In the genomic region with DNA sequence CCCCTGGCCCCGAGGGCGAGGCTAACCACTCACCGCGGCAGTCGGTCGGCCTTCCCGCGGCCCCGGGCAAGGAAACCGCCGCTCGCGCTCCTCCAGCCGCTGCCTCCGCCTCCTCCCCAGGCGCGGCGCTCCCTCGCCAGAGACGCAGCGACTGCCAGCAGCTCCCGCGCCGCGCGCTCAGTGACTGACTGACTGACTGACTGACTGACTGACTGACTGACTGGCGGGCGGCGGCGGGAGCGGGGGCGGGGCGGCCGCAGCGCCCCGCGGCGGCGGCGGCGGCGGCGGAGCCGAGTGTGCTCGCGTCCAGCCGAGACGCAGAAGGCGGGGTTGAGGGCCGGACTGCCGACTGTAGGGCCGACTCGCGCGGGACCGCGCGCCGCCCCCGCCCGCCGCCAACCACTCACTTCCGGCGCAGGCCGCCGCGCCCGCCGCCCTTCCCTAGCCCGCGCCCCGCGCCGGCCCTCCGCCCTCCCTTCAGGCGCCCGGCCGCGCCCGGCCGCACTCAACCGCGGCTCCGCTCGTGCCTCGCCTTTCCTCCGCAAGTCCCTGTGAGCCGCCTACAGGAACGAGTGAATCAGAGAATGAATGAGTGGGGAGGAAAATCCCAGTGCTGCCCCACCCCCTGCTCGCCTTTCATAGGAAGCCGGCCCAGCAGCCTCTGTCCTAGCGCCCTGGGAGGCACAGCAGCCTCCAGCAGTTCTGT, we compare ENCODE assay signal across 1 cellular context.
TF ChIP-seq lines count a peak whose summit lies in the region.

A gene with protein sequence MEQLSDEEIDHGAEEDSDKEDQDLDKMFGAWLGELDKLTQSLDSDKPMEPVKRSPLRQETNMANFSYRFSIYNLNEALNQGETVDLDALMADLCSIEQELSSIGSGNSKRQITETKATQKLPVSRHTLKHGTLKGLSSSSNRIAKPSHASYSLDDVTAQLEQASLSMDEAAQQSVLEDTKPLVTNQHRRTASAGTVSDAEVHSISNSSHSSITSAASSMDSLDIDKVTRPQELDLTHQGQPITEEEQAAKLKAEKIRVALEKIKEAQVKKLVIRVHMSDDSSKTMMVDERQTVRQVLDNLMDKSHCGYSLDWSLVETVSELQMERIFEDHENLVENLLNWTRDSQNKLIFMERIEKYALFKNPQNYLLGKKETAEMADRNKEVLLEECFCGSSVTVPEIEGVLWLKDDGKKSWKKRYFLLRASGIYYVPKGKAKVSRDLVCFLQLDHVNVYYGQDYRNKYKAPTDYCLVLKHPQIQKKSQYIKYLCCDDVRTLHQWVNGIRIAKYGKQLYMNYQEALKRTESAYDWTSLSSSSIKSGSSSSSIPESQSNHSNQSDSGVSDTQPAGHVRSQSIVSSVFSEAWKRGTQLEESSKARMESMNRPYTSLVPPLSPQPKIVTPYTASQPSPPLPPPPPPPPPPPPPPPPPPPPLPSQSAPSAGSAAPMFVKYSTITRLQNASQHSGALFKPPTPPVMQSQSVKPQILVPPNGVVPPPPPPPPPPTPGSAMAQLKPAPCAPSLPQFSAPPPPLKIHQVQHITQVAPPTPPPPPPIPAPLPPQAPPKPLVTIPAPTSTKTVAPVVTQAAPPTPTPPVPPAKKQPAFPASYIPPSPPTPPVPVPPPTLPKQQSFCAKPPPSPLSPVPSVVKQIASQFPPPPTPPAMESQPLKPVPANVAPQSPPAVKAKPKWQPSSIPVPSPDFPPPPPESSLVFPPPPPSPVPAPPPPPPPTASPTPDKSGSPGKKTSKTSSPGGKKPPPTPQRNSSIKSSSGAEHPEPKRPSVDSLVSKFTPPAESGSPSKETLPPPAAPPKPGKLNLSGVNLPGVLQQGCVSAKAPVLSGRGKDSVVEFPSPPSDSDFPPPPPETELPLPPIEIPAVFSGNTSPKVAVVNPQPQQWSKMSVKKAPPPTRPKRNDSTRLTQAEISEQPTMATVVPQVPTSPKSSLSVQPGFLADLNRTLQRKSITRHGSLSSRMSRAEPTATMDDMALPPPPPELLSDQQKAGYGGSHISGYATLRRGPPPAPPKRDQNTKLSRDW (minus strand): TSS at position 224 of the 706 bp plus-strand sequence. CDS start 39,948 bp downstream, outside the sequence.

TF ChIP-seq in HepG2, 621 proteins besides CTCF, POLR2A, EP300 and RAD21 (continued from another document and continues in another):
- TF ChIP-seq KAT8 (CRISPR knock-in tag; IDR thresholded peaks at IDR 0.05), result peak; percentile 50; the same call in 1 of the 2 replicates
- TF ChIP-seq HDAC2 (CRISPR knock-in tag; IDR thresholded peaks at IDR 0.05), result peak; percentile 50; the same call in 1 of the 2 replicates
- peak; percentile 94 for TF ChIP-seq HNRNPLL (IDR thresholded peaks at IDR 0.05; ENCODE audit: low read depth, low read length, poor library complexity, severe bottlenecking)
- TF ChIP-seq KAT2B (IDR thresholded peaks at IDR 0.05; ENCODE audit: borderline replicate concordance, low read depth, low read length), result no peak
- peak; percentile 23; the same call in 1 of the 2 replicates for TF ChIP-seq RARA (CRISPR knock-in tag; IDR thresholded peaks at IDR 0.05)
- peak; percentile 82 for TF ChIP-seq RBFOX2 (IDR thresholded peaks at IDR 0.05; ENCODE audit: low read depth, low read length)
- TF ChIP-seq KDM5A (IDR thresholded peaks at IDR 0.05; ENCODE audit: borderline replicate concordance, low read length), result peak; percentile 42; the same call in 1 of the 2 replicates
- TF ChIP-seq, protein P1, sequence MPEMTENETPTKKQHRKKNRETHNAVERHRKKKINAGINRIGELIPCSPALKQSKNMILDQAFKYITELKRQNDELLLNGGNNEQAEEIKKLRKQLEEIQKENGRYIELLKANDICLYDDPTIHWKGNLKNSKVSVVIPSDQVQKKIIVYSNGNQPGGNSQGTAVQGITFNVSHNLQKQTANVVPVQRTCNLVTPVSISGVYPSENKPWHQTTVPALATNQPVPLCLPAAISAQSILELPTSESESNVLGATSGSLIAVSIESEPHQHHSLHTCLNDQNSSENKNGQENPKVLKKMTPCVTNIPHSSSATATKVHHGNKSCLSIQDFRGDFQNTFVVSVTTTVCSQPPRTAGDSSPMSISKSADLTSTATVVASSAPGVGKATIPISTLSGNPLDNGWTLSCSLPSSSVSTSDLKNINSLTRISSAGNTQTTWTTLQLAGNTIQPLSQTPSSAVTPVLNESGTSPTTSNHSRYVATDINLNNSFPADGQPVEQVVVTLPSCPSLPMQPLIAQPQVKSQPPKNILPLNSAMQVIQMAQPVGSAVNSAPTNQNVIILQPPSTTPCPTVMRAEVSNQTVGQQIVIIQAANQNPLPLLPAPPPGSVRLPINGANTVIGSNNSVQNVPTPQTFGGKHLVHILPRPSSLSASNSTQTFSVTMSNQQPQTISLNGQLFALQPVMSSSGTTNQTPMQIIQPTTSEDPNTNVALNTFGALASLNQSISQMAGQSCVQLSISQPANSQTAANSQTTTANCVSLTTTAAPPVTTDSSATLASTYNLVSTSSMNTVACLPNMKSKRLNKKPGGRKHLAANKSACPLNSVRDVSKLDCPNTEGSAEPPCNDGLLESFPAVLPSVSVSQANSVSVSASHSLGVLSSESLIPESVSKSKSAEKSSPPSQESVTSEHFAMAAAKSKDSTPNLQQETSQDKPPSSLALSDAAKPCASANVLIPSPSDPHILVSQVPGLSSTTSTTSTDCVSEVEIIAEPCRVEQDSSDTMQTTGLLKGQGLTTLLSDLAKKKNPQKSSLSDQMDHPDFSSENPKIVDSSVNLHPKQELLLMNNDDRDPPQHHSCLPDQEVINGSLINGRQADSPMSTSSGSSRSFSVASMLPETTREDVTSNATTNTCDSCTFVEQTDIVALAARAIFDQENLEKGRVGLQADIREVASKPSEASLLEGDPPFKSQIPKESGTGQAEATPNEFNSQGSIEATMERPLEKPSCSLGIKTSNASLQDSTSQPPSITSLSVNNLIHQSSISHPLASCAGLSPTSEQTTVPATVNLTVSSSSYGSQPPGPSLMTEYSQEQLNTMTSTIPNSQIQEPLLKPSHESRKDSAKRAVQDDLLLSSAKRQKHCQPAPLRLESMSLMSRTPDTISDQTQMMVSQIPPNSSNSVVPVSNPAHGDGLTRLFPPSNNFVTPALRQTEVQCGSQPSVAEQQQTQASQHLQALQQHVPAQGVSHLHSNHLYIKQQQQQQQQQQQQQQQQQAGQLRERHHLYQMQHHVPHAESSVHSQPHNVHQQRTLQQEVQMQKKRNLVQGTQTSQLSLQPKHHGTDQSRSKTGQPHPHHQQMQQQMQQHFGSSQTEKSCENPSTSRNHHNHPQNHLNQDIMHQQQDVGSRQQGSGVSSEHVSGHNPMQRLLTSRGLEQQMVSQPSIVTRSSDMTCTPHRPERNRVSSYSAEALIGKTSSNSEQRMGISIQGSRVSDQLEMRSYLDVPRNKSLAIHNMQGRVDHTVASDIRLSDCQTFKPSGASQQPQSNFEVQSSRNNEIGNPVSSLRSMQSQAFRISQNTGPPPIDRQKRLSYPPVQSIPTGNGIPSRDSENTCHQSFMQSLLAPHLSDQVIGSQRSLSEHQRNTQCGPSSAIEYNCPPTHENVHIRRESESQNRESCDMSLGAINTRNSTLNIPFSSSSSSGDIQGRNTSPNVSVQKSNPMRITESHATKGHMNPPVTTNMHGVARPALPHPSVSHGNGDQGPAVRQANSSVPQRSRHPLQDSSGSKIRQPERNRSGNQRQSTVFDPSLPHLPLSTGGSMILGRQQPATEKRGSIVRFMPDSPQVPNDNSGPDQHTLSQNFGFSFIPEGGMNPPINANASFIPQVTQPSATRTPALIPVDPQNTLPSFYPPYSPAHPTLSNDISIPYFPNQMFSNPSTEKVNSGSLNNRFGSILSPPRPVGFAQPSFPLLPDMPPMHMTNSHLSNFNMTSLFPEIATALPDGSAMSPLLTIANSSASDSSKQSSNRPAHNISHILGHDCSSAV (CRISPR knock-in tag; IDR thresholded peaks at IDR 0.05; ENCODE audit: borderline replicate concordance), result no peak
- TF ChIP-seq, protein P2, sequence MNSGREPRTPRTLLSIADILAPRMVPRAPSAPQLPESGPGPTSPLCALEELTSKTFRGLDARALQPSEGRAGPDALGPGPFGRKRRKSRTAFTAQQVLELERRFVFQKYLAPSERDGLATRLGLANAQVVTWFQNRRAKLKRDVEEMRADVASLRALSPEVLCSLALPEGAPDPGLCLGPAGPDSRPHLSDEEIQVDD (CRISPR knock-in tag; IDR thresholded peaks at IDR 0.05; ENCODE audit: borderline replicate concordance), result 0 out of 2 replicates have a peak, but pooled peaks have one; percentile 59
- no peak for TF ChIP-seq ZNF780A (CRISPR knock-in tag; IDR thresholded peaks at IDR 0.05)
- TF ChIP-seq RFXANK (CRISPR knock-in tag; IDR thresholded peaks at IDR 0.05), result no peak
- 0 out of 2 replicates have a peak, but pooled peaks have one; percentile 44 for TF ChIP-seq GTF3A (CRISPR knock-in tag; conservative IDR thresholded peaks at IDR 0.05)
- TF ChIP-seq ZBTB7B (CRISPR knock-in tag; IDR thresholded peaks at IDR 0.05), result no peak
- TF ChIP-seq, protein P3, sequence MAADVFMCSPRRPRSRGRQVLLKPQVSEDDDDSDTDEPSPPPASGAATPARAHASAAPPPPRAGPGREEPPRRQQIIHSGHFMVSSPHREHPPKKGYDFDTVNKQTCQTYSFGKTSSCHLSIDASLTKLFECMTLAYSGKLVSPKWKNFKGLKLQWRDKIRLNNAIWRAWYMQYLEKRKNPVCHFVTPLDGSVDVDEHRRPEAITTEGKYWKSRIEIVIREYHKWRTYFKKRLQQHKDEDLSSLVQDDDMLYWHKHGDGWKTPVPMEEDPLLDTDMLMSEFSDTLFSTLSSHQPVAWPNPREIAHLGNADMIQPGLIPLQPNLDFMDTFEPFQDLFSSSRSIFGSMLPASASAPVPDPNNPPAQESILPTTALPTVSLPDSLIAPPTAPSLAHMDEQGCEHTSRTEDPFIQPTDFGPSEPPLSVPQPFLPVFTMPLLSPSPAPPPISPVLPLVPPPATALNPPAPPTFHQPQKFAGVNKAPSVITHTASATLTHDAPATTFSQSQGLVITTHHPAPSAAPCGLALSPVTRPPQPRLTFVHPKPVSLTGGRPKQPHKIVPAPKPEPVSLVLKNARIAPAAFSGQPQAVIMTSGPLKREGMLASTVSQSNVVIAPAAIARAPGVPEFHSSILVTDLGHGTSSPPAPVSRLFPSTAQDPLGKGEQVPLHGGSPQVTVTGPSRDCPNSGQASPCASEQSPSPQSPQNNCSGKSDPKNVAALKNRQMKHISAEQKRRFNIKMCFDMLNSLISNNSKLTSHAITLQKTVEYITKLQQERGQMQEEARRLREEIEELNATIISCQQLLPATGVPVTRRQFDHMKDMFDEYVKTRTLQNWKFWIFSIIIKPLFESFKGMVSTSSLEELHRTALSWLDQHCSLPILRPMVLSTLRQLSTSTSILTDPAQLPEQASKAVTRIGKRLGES (CRISPR knock-in tag; IDR thresholded peaks at IDR 0.05; ENCODE audit: borderline replicate concordance), result no peak
- TF ChIP-seq ZNF121 (CRISPR knock-in tag; IDR thresholded peaks at IDR 0.05), result peak; percentile 12; the same call in 1 of the 2 replicates
- TF ChIP-seq, protein P4, sequence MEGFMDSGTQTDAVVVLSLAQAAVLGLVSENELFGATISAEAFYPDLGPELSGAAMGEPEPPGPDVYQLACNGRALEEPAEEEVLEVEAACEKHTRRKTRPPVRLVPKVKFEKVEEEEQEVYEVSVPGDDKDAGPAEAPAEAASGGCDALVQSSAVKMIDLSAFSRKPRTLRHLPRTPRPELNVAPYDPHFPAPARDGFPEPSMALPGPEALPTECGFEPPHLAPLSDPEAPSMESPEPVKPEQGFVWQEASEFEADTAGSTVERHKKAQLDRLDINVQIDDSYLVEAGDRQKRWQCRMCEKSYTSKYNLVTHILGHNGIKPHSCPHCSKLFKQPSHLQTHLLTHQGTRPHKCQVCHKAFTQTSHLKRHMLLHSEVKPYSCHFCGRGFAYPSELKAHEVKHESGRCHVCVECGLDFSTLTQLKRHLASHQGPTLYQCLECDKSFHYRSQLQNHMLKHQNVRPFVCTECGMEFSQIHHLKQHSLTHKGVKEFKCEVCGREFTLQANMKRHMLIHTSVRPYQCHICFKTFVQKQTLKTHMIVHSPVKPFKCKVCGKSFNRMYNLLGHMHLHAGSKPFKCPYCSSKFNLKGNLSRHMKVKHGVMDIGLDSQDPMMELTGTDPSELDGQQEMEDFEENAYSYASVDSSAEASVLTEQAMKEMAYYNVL (CRISPR knock-in tag; IDR thresholded peaks at IDR 0.05; ENCODE audit: borderline replicate concordance), result peak; percentile 73; the same call in 1 of the 2 replicates
- no peak for TF ChIP-seq PHB2 (IDR thresholded peaks at IDR 0.05; ENCODE audit: partially characterized antibody)
- peak; percentile 34; the same call in 1 of the 2 replicates for TF ChIP-seq RXRB (CRISPR knock-in tag; IDR thresholded peaks at IDR 0.05; ENCODE audit: borderline replicate concordance)
- no peak for TF ChIP-seq ZBTB1 (CRISPR knock-in tag; IDR thresholded peaks at IDR 0.05; ENCODE audit: borderline replicate concordance)
- no peak for TF ChIP-seq ZNF329 (CRISPR knock-in tag; IDR thresholded peaks at IDR 0.05; ENCODE audit: low read depth)
- no peak for TF ChIP-seq ZSCAN12 (CRISPR knock-in tag; IDR thresholded peaks at IDR 0.05)
- TF ChIP-seq CAMTA2 (CRISPR knock-in tag; IDR thresholded peaks at IDR 0.05; ENCODE audit: borderline replicate concordance), result no peak; the same call in 1 of the 2 replicates
- TF ChIP-seq, protein P5, sequence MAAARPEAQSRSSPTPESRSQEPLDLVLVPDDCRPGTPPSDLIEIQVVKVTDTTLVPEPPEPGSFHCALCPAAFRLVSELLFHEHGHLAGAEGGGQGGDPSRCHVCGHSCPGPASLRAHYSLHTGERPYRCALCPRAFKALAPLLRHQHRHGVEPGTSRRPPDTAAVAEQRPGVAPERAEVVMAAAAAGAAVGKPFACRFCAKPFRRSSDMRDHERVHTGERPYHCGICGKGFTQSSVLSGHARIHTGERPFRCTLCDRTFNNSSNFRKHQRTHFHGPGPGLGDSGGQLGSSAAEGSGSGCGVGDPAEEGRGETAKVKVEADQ (CRISPR knock-in tag; IDR thresholded peaks at IDR 0.05; ENCODE audit: borderline replicate concordance), result peak; percentile 73; the same call in 1 of the 2 replicates
- TF ChIP-seq ZNF747 (CRISPR knock-in tag; IDR thresholded peaks at IDR 0.05; ENCODE audit: borderline replicate concordance), result no peak
- peak; percentile 91 for TF ChIP-seq ZNF768 (CRISPR knock-in tag; IDR thresholded peaks at IDR 0.05)
- no peak for TF ChIP-seq RELA (CRISPR knock-in tag; IDR thresholded peaks at IDR 0.05)
- 0 out of 2 replicates have a peak, but pooled peaks have one; percentile 23 for TF ChIP-seq ZNF350 (CRISPR knock-in tag; IDR thresholded peaks at IDR 0.05; ENCODE audit: borderline replicate concordance, low read depth)
- no peak for TF ChIP-seq ZNF782 (CRISPR knock-in tag; IDR thresholded peaks at IDR 0.05; ENCODE audit: borderline replicate concordance)
- TF ChIP-seq, protein P6, sequence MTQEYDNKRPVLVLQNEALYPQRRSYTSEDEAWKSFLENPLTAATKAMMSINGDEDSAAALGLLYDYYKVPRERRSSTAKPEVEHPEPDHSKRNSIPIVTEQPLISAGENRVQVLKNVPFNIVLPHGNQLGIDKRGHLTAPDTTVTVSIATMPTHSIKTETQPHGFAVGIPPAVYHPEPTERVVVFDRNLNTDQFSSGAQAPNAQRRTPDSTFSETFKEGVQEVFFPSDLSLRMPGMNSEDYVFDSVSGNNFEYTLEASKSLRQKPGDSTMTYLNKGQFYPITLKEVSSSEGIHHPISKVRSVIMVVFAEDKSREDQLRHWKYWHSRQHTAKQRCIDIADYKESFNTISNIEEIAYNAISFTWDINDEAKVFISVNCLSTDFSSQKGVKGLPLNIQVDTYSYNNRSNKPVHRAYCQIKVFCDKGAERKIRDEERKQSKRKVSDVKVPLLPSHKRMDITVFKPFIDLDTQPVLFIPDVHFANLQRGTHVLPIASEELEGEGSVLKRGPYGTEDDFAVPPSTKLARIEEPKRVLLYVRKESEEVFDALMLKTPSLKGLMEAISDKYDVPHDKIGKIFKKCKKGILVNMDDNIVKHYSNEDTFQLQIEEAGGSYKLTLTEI (CRISPR knock-in tag; conservative IDR thresholded peaks at IDR 0.05), result no peak
- TF ChIP-seq ZMYM3 (CRISPR knock-in tag; IDR thresholded peaks at IDR 0.05), result no peak; the same call in 1 of the 2 replicates
- TF ChIP-seq SIX4 (CRISPR knock-in tag; IDR thresholded peaks at IDR 0.05), result no peak
- TF ChIP-seq ZNF577 (CRISPR knock-in tag; IDR thresholded peaks at IDR 0.05; ENCODE audit: borderline replicate concordance, low read depth), result no peak
- TF ChIP-seq BHLHE40 (IDR thresholded peaks at IDR 0.05; ENCODE audit: low read length), result no peak; the same call in 1 of the 2 replicates
- TF ChIP-seq ZNF563 (CRISPR knock-in tag; IDR thresholded peaks at IDR 0.05), result peak; percentile 72; the same call in 1 of the 2 replicates
- no peak for TF ChIP-seq JUND (CRISPR knock-in tag; IDR thresholded peaks at IDR 0.05)
